ENCODE assay signal across 26 cellular contexts in the genomic region with DNA sequence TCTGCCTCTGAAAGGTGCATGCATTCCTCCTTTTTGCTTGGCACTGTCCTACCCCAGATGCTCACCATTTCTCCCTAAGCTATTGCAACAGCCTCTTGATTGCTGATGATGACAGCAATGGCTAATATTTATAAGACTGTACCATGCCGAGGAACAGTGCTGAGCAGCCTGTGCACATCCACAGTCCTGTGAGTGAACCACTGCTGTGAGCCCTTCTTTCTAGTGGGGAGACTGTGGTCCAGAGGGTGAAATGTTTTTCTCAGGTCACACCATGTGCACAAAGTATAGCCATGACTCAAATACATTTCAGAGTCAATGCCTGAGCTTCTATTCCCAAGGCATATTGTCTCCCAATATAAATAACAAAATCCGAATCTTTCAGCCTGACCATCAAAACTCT.
"Had no signal": no experiment of that assay in that cellular context is flagged by ENCODE, and none has a peak within 500 bp of the region (broad histone marks: within the 10 kb centered on the region; RNA-seq: fewer than 3 reads in every experiment).

No MANE protein-coding gene starts in this region.

- DNase-seq: effector memory CD8-positive, alpha-beta T cell; esophagus squamous epithelium; foreskin keratinocyte; immature natural killer cell; left ventricle myocardium inferior; lower lobe of right lung; midbrain; nucleus accumbens; pancreas; right cardiac atrium; spleen; stimulated activated CD4-positive, alpha-beta T cell treated with anti-CD3 and anti-CD28 coated beads, Interleukin-15, amount 100 ng/mL, for 24 hours; stimulated activated CD4-positive, alpha-beta T cell treated with anti-CD3 and anti-CD28 coated beads, Interleukin-1b, Interleukin-23, amount 100 ng/mL, for 48 hours; stimulated activated CD4-positive, alpha-beta T cell treated with anti-CD3 and anti-CD28 coated beads, Interleukin-4, amount 100 ng/mL, for 24 hours; tibial artery; upper lobe of right lung had no signal

- H3K9me3 Mint-ChIP-seq: dendritic cell treated with granulocyte-macrophage colony-stimulating factor and Interleukin-4, amounts not matched to agents 40 ng/mL and 50 ng/mL, for 4 days had no signal

- FAIRE-seq: keratinocyte, pancreas had no signal

- H3K9ac ChIP-seq: neural progenitor cell had no signal

- H2AFZ ChIP-seq: neural progenitor cell had no signal

- H3K9me3 ChIP-seq: esophagus squamous epithelium, left ventricle myocardium inferior, lower lobe of right lung, pancreas, spleen, tibial artery, upper lobe of right lung, vagina had no signal

- H3K4me2 ChIP-seq: neural progenitor cell had no signal

- H3K27me3 Mint-ChIP-seq: dendritic cell treated with granulocyte-macrophage colony-stimulating factor and Interleukin-4, amounts not matched to agents 40 ng/mL and 50 ng/mL, for 4 days; effector memory CD8-positive, alpha-beta T cell; natural killer cell treated with Interleukin-12 subunit alpha and Interleukin-12 subunit beta and Interleukin-15 and Interleukin-18, amount 100 ng/mL, for 72 hours; stimulated activated memory B cell treated with anti-CD40 and anti-IgM and Interleukin-4, amounts not matched to agents 10 μg/mL and 1 μg/mL and 100 μg/mL, for 72 hours; stimulated activated naive CD8-positive, alpha-beta T cell treated with anti-CD3 and anti-CD28 coated beads, Interleukin-15, Interleukin-2, amounts not matched to agents 100 ng/mL and 50 ng/mL, for 24 hours had no signal

- H3K36me3 ChIP-seq: esophagus squamous epithelium, left ventricle myocardium inferior, lower lobe of right lung, neural progenitor cell, pancreas, spleen, tibial artery, upper lobe of right lung, vagina had no signal

- H3K27ac ChIP-seq: epithelial cell of prostate, esophagus squamous epithelium, foreskin keratinocyte, left ventricle myocardium inferior, lower lobe of right lung, neural progenitor cell, pancreas, spleen, tibial artery, upper lobe of right lung, vagina had no signal

- H3K4me3 Mint-ChIP-seq: dendritic cell treated with granulocyte-macrophage colony-stimulating factor and Interleukin-4, amounts not matched to agents 40 ng/mL and 50 ng/mL, for 4 days; effector memory CD8-positive, alpha-beta T cell; immature natural killer cell; memory B cell; natural killer cell treated with Interleukin-12 subunit alpha and Interleukin-12 subunit beta and Interleukin-15 and Interleukin-18, amount 100 ng/mL, for 72 hours; neural progenitor cell; stimulated activated memory B cell treated with anti-CD40 and anti-IgM and Interleukin-4, amounts not matched to agents 10 μg/mL and 1 μg/mL and 100 μg/mL, for 72 hours; stimulated activated naive CD8-positive, alpha-beta T cell treated with anti-CD3 and anti-CD28 coated beads, Interleukin-15, Interleukin-2, amounts not matched to agents 100 ng/mL and 50 ng/mL, for 24 hours had no signal

- H3K27ac Mint-ChIP-seq: dendritic cell treated with granulocyte-macrophage colony-stimulating factor and Interleukin-4, amounts not matched to agents 40 ng/mL and 50 ng/mL, for 4 days; effector memory CD8-positive, alpha-beta T cell; immature natural killer cell; memory B cell; natural killer cell treated with Interleukin-12 subunit alpha and Interleukin-12 subunit beta and Interleukin-15 and Interleukin-18, amount 100 ng/mL, for 72 hours; neural progenitor cell; progenitor cell of endocrine pancreas; stimulated activated memory B cell treated with anti-CD40 and anti-IgM and Interleukin-4, amounts not matched to agents 10 μg/mL and 1 μg/mL and 100 μg/mL, for 72 hours; stimulated activated naive CD8-positive, alpha-beta T cell treated with anti-CD3 and anti-CD28 coated beads, Interleukin-15, Interleukin-2, amounts not matched to agents 100 ng/mL and 50 ng/mL, for 24 hours had no signal

- ATAC-seq: effector memory CD8-positive, alpha-beta T cell; foreskin keratinocyte; lower lobe of right lung; natural killer cell treated with Interleukin-12 subunit alpha and Interleukin-12 subunit beta and Interleukin-15 and Interleukin-18, amount 100 ng/mL, for 72 hours; pancreas; right cardiac atrium; stimulated activated memory B cell treated with anti-CD40 and anti-IgM and Interleukin-4, amounts not matched to agents 10 μg/mL and 1 μg/mL and 100 μg/mL, for 72 hours; upper lobe of right lung had no signal

- H3K36me3 Mint-ChIP-seq: memory B cell; natural killer cell treated with Interleukin-12 subunit alpha and Interleukin-12 subunit beta and Interleukin-15 and Interleukin-18, amount 100 ng/mL, for 72 hours; neural progenitor cell; stimulated activated memory B cell treated with anti-CD40 and anti-IgM and Interleukin-4, amounts not matched to agents 10 μg/mL and 1 μg/mL and 100 μg/mL, for 72 hours had no signal

- H3K27me3 ChIP-seq: esophagus squamous epithelium, neural progenitor cell, pancreas, spleen, tibial artery, vagina had no signal

- H3K4me3 ChIP-seq: esophagus squamous epithelium, left ventricle myocardium inferior, lower lobe of right lung, neural progenitor cell, pancreas, spleen, tibial artery, upper lobe of right lung, vagina had no signal

- H3K4me1 Mint-ChIP-seq: immature natural killer cell; memory B cell; stimulated activated memory B cell treated with anti-CD40 and anti-IgM and Interleukin-4, amounts not matched to agents 10 μg/mL and 1 μg/mL and 100 μg/mL, for 72 hours had no signal

- H3K4me1 ChIP-seq: esophagus squamous epithelium, foreskin keratinocyte, left ventricle myocardium inferior, lower lobe of right lung, neural progenitor cell, pancreas, spleen, upper lobe of right lung, vagina had no signal
